Comparison of ENCODE assay signal across 22 cellular contexts in the genomic region with DNA sequence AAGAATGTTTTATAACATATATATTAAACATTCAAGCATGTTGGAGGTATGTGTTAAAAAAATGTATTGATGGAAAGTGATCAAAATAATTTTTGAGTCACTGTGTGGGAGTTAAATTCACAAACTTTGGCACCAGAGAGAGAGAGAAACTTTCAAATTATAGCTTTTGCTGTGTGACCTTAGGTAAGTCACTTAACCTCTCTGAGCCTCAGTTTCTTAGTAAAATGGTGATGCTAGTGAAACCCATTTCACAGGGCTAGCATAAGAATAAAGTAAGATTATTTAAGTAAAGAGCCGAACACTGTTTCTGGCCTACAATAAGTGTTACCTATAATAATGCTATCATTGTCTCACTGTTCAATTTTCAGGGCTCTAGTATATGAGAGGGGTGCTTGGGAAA. TPM values are rescaled to one million over a fixed set of nuclear protein-coding genes. Genes with fewer than 3 reads are reported as not detected.
"Had no signal": no experiment of that assay in that cellular context is flagged by ENCODE, and none has a peak within 500 bp of the region (broad histone marks: within the 10 kb centered on the region; RNA-seq: fewer than 3 reads in every experiment).

No MANE protein-coding gene starts in this region.

- H3K27me3 ChIP-seq: colonic mucosa, esophagus muscularis mucosa, gastroesophageal sphincter, heart left ventricle, hepatocyte, left lung had no signal

- DNase-seq: colonic mucosa; cortex of kidney; effector CD8-positive, alpha-beta T cell; effector memory CD8-positive, alpha-beta T cell; endodermal cell; foreskin keratinocyte; heart left ventricle; left cardiac atrium; left lung; left ventricle myocardium superior; lower lobe of right lung; mesenchymal stem cell; mucosa of descending colon; naive B cell had no signal

- H3K4me3 ChIP-seq: colonic mucosa, esophagus muscularis mucosa, gastroesophageal sphincter, heart left ventricle, hepatocyte, left lung, lower lobe of right lung, mucosa of descending colon had no signal

- FAIRE-seq: endometrium, endothelial cell of umbilical vein, frontal cortex, islet of Langerhans, keratinocyte had no signal

- H3K27ac ChIP-seq: colonic mucosa, esophagus muscularis mucosa, foreskin keratinocyte, gastroesophageal sphincter, hepatocyte, left lung, lower lobe of right lung had no signal

- H3K79me2 ChIP-seq: hepatocyte had no signal

- H3K9me3 ChIP-seq: colonic mucosa, esophagus muscularis mucosa, gastroesophageal sphincter, left lung, lower lobe of right lung, mucosa of descending colon had no signal

- H3K4me1 ChIP-seq: colonic mucosa had no signal

- H3K36me3 ChIP-seq: colonic mucosa, esophagus muscularis mucosa, gastroesophageal sphincter, heart left ventricle, left lung, lower lobe of right lung had no signal

- H2AFZ ChIP-seq: hepatocyte had no signal

- ATAC-seq: effector memory CD8-positive, alpha-beta T cell; foreskin keratinocyte; gastroesophageal sphincter; heart left ventricle; left cardiac atrium; left lung; left ventricle myocardium superior; lower lobe of right lung; mucosa of descending colon had no signal

- H3K4me2 ChIP-seq: hepatocyte had no signal

RNA-seq across cellular contexts. Expression of a gene that starts 58.7 kb away (rescaled TPM):
- polyA plus RNA-seq: keratinocyte had no signal
